Comparison of ENCODE assay signal across 8 cellular contexts in the genomic region with DNA sequence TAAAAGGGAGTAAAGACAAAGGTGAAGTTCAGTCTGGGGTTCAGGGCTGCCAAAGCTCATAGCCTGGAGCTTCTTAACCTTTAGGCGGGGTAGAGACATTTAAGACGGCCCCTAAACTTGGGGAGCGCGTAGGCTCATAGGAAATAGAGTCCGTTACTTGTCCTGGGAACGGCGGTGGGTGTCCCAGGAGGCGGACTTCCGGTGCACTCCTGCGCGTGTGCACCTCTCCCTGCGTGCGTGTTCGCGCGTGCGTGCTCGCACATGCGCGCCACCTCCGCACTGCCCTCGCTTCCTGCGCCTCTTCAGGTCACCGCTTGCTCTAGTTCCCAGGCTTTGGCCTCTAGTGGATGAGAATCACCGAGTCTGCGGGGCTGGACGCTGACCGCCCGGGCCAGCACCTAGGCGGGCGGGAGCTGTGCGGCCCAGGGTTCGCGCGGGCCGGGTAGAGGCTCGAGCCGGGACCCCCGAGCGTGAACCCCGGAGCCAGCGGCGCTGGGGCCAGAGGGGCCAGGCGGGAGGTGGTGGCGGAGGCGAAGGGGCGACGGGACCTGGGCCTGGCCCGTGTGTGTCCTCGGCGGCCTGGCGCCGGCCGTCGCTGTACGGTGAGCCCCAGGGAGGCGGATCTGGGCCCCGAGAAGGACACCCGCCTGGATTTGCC. TPM values are rescaled to one million over a fixed set of nuclear protein-coding genes. Genes with fewer than 3 reads are reported as not detected.
DNase-seq lines count a peak whose midpoint lies in the region; ATAC-seq, FAIRE-seq and TF ChIP-seq lines count a peak whose summit lies in the region.
"Not testable (repeated sequence)": the region's sequence is repeated elsewhere in the genome, so short reads cannot be mapped to it uniquely, and the experiment has no call there.

No MANE protein-coding gene starts in this region.

- H3K4me1 ChIP-seq in astrocyte (ENCODE audit: insufficient read depth, low read length), result not testable (repeated sequence)

- H3K27ac ChIP-seq in astrocyte (ENCODE audit: low read depth, low read length), result peak overlapping the region; percentile 82

- H3K27ac Mint-ChIP-seq in astrocyte (ENCODE audit: unreplicated experiment), result peak overlapping the region; percentile 93

- DNase-seq in NCI-H1930 (lab: John Stamatoyannopoulos, UW) (peak; percentile 76 to 81), T-helper 22 cell (ENCODE audit: low read depth) (peak; percentile 53), astrocyte (ENCODE audit: low read depth) (peak; percentile 68), hepatic stellate cell (ENCODE audit: low spot score) (peak; percentile 46), pulmonary artery endothelial cell (ENCODE audit: low read depth, low spot score) (peak; percentile 13), urothelium cell line (ENCODE audit: low spot score) (peak; percentile 79)

- H3K27me3 Mint-ChIP-seq in astrocyte (ENCODE audit: low read depth, unreplicated experiment), result not testable (repeated sequence)

- H3K27me3 ChIP-seq in astrocyte (ENCODE audit: insufficient read depth, low read length), result not testable (repeated sequence)

- H3K4me3 ChIP-seq in astrocyte (ENCODE audit: insufficient read depth, low read depth, low read length), result peak overlapping the region; percentile 91

- not testable (repeated sequence) for H3K4me1 Mint-ChIP-seq in astrocyte (ENCODE audit: low read depth, unreplicated experiment)

- not testable (repeated sequence) for FAIRE-seq in astrocyte (lab: Jason Lieb, UNC); urothelium cell line (lab: Jason Lieb, UNC)

- not testable (repeated sequence) for H3K36me3 Mint-ChIP-seq in astrocyte (ENCODE audit: low read depth, unreplicated experiment)

- H3K36me3 ChIP-seq in astrocyte (ENCODE audit: insufficient read depth, low read length), result not testable (repeated sequence)

- peak overlapping the region; percentile 89 for H2AFZ ChIP-seq in astrocyte (ENCODE audit: low read depth, low read length)

- H3K79me2 ChIP-seq in astrocyte (ENCODE audit: insufficient read depth, low read length), result peaks cover 18% of the 10 kb centered on the region

- peak overlapping the region; percentile 98 for H3K4me3 Mint-ChIP-seq in astrocyte (ENCODE audit: unreplicated experiment)

- ATAC-seq in GM18502 (IDR thresholded peaks at IDR 0.05; ENCODE audit: poor library complexity, unreplicated experiment), result peak; percentile 100
- peak; percentile 99 for ATAC-seq in HG02943 (IDR thresholded peaks at IDR 0.05; ENCODE audit: low read depth, unreplicated experiment)

- H3K4me2 ChIP-seq in astrocyte (ENCODE audit: low read length), result peak overlapping the region; percentile 89

- not testable (repeated sequence) for H3K9me3 Mint-ChIP-seq in astrocyte (ENCODE audit: unreplicated experiment)

- not testable (repeated sequence) for H3K9me3 ChIP-seq in astrocyte (ENCODE audit: insufficient read depth, low read depth, low read length)

- peak overlapping the region; percentile 93 for H3K9ac ChIP-seq in astrocyte (ENCODE audit: low read length)

- TF ChIP-seq CTCF in astrocyte (IDR thresholded peaks at IDR 0.05; ENCODE audit: insufficient read depth, low read depth, low read length), result not testable (repeated sequence)

- not testable (repeated sequence) for H4K20me1 ChIP-seq in astrocyte (ENCODE audit: insufficient read depth, low read length)

RNA-seq across cellular contexts. Expression of gene POM121, which starts 45.7 kb away (rescaled TPM):
- 46.0 and 49.1 TPM in 2 replicates for total RNA-seq in astrocyte
- total RNA-seq in pulmonary artery endothelial cell, result 5.0 and 5.2 TPM in 2 replicates

RNA-seq across cellular contexts. Expression of gene TYW1B, which starts 51.2 kb away (rescaled TPM):
- 1.8 and 2.0 TPM in 2 replicates for total RNA-seq in astrocyte
- total RNA-seq in pulmonary artery endothelial cell, result 1.1 and 8.9 TPM in 2 replicates

Comparison
In these comparisons a context has a peak if more than half of its experiments do, and no peak if none do; other contexts are left out.
1. Peak in every context shown above with its lines: DNase-seq, ATAC-seq, H3K4me3 ChIP-seq and H3K27ac ChIP-seq.
2. DNase-seq: peak in every context shown above with its lines; median percentile 79 in urothelium cell line; 78 in NCI-H1930; 68 in astrocyte; 53 in T-helper 22 cell; 46 in hepatic stellate cell; 13 in pulmonary artery endothelial cell.